In the genomic region with DNA sequence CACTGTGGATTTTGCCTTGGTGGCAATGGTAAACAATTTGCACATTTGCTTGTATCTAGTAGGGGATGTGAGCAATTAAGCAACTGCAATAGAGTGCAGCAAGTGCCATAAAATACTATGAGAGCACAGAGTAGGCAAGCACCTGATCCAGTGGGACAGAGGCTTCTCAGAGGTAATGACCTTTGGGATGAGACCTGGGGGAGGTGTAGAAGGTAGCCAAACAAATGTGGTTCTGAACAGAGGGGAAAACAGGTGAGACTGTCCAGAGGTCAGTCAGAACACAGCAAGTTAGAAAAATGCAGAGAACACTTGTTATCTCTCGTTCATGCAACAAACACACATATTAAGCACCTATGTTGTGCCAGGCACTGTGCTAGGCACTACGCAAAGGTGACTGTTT, we compare ENCODE assay signal across 21 cellular contexts. TPM values are rescaled to one million over a fixed set of nuclear protein-coding genes. Genes with fewer than 3 reads are reported as not detected.
DNase-seq lines count a peak whose midpoint lies in the region; ATAC-seq, FAIRE-seq and TF ChIP-seq lines count a peak whose summit lies in the region.
"Had no signal": no experiment of that assay in that cellular context is flagged by ENCODE, and none has a peak within 500 bp of the region (broad histone marks: within the 10 kb centered on the region; RNA-seq: fewer than 3 reads in every experiment).

No MANE protein-coding gene starts in this region.

- H3K27ac ChIP-seq in GM23338 (ENCODE audit: low read depth) (no peak overlapping the region), endodermal cell (ENCODE audit: low read depth, low read length) (no peak overlapping the region), liver (ENCODE audit: low read depth in 1 of 2, low read length in 2 of 2) (no peak overlapping the region), small intestine (ENCODE audit: low read depth in 1 of 2, low read length in 1 of 2) (no peak overlapping the region)
- H3K27ac ChIP-seq: HL-60 had no signal

- no peaks in the 10 kb centered on the region for H4K20me1 ChIP-seq in GM23338 (replicated peaks; ENCODE audit: insufficient read depth)

- no peak overlapping the region for H3K4me3 Mint-ChIP-seq in GM23338
- H3K4me3 Mint-ChIP-seq in endodermal cell, result no peak overlapping the region
- H3K4me3 Mint-ChIP-seq in activated CD8-positive, alpha-beta T cell treated with anti-CD3 and anti-CD28 coated beads for 36 hours, result no peak overlapping the region
- H3K4me3 Mint-ChIP-seq: B cell; CD4-positive, alpha-beta T cell had no signal

- peaks cover 34% of the 10 kb centered on the region for H3K4me1 Mint-ChIP-seq in GM23338
- H3K4me1 Mint-ChIP-seq in endodermal cell, result peaks cover 36% of the 10 kb centered on the region
- H3K4me1 Mint-ChIP-seq in activated CD8-positive, alpha-beta T cell treated with anti-CD3 and anti-CD28 coated beads for 36 hours (ENCODE audit: low read depth), result no peaks in the 10 kb centered on the region
- H3K4me1 Mint-ChIP-seq: B cell had no signal

- H3K27ac Mint-ChIP-seq in GM23338, result peak overlapping the region; percentile 72
- peak overlapping the region; percentile 45 for H3K27ac Mint-ChIP-seq in endodermal cell
- no peak overlapping the region for H3K27ac Mint-ChIP-seq in activated CD8-positive, alpha-beta T cell treated with anti-CD3 and anti-CD28 coated beads for 36 hours
- H3K27ac Mint-ChIP-seq: B cell; CD4-positive, alpha-beta T cell had no signal

- H3K36me3 ChIP-seq in GM23338 (ENCODE audit: insufficient read depth), result no peaks in the 10 kb centered on the region
- H3K36me3 ChIP-seq in endodermal cell (ENCODE audit: control insufficient read depth, insufficient read depth, low read length), result no peaks in the 10 kb centered on the region
- H3K36me3 ChIP-seq in liver (ENCODE audit: control insufficient read depth in 4 of 4, insufficient read depth in 3 of 4, low read depth in 1 of 4, low read length in 3 of 4), result no peaks in the 10 kb centered on the region
- no peaks in the 10 kb centered on the region for H3K36me3 ChIP-seq in small intestine (ENCODE audit: control insufficient read depth in 2 of 2, insufficient read depth in 2 of 2, low read length in 2 of 2)

- DNase-seq in GM23338 (ENCODE audit: low spot score) (no peak), endodermal cell (no peak), small intestine (no peak), AG08395 (ENCODE audit: low spot score) (no peak)
- DNase-seq in activated CD8-positive, alpha-beta T cell treated with anti-CD3 and anti-CD28 coated beads for 36 hours, result no peak
- DNase-seq: ACHN; C1 segment of cervical spinal cord; CD4-positive, alpha-beta T cell; DMS153; DMS79 treated with DMSO at 0.1 percent for 48 hours; EL; IMR-90; KBM-7 had no signal

- WGBS in endodermal cell (ENCODE audit: insufficient coverage in 1 of 2, insufficient read length in 1 of 2), 2 experiments, result 95% methylated on average over 2 of the region's 2 CpGs; no CpG with 5 or more reads in 1 of the 2 experiments
- 42% methylated on average over 2 of the region's 2 CpGs for WGBS in liver
- 68 to 85% (median 78%) methylated on average over 2 of the region's 2 CpGs for WGBS in small intestine, 3 donors

- H3K27me3 ChIP-seq in GM23338 (ENCODE audit: insufficient read depth) (no peaks in the 10 kb centered on the region), endodermal cell (ENCODE audit: control insufficient read depth, insufficient read depth, low read length, poor library complexity, severe bottlenecking) (no peaks in the 10 kb centered on the region), liver (ENCODE audit: control insufficient read depth in 4 of 4, insufficient read depth in 4 of 4, low read length in 3 of 4) (peaks cover 0 to 3% (median 0%) of the 10 kb centered on the region in 4 donors), small intestine (ENCODE audit: control insufficient read depth in 2 of 2, insufficient read depth in 2 of 2, low read length in 2 of 2) (no peaks in the 10 kb centered on the region)

- H3K36me3 Mint-ChIP-seq in GM23338 (ENCODE audit: low read depth), result no peaks in the 10 kb centered on the region
- H3K36me3 Mint-ChIP-seq in endodermal cell (ENCODE audit: low read depth), result peaks cover 5% of the 10 kb centered on the region
- no peaks in the 10 kb centered on the region for H3K36me3 Mint-ChIP-seq in activated CD8-positive, alpha-beta T cell treated with anti-CD3 and anti-CD28 coated beads for 36 hours (ENCODE audit: low read depth)

- H3K4me2 ChIP-seq in GM23338, result no peak overlapping the region

- H3K9me3 ChIP-seq in endodermal cell (ENCODE audit: control insufficient read depth, low read length) (no peaks in the 10 kb centered on the region), liver (ENCODE audit: control insufficient read depth in 4 of 4, low read length in 3 of 4) (no peaks in the 10 kb centered on the region), small intestine (ENCODE audit: control insufficient read depth, low read depth) (no peaks in the 10 kb centered on the region)

- peaks cover 2% of the 10 kb centered on the region for H3K27me3 Mint-ChIP-seq in GM23338 (ENCODE audit: insufficient read depth, low read depth, poor library complexity)
- H3K27me3 Mint-ChIP-seq in endodermal cell (ENCODE audit: insufficient read depth), result no peaks in the 10 kb centered on the region
- peaks cover 4% of the 10 kb centered on the region for H3K27me3 Mint-ChIP-seq in activated CD8-positive, alpha-beta T cell treated with anti-CD3 and anti-CD28 coated beads for 36 hours

- TF ChIP-seq CTCF in GM23338 (conservative IDR thresholded peaks at IDR 0.05; ENCODE audit: low read depth in 2 of 2) (no peak), endodermal cell (conservative IDR thresholded peaks at IDR 0.05) (no peak), liver (IDR thresholded peaks at IDR 0.05; ENCODE audit: low read depth, low read length, missing input control) (no peak)
- no peak for TF ChIP-seq CTCF in activated CD8-positive, alpha-beta T cell treated with anti-CD3 and anti-CD28 coated beads for 36 hours (IDR thresholded peaks at IDR 0.05)

- intact Hi-C loops in activated CD8-positive, alpha-beta T cell treated with anti-CD3 and anti-CD28 coated beads for 36 hours (cut with micrococcal nuclease), result no loop called here

- H2AFZ ChIP-seq in GM23338, result no peak overlapping the region

- H3K9me3 Mint-ChIP-seq in GM23338 (no peaks in the 10 kb centered on the region), endodermal cell (no peaks in the 10 kb centered on the region)
- H3K9me3 Mint-ChIP-seq in activated CD8-positive, alpha-beta T cell treated with anti-CD3 and anti-CD28 coated beads for 36 hours, result no peaks in the 10 kb centered on the region
- H3K9me3 Mint-ChIP-seq: CD4-positive, alpha-beta T cell had no signal

- H3K9ac ChIP-seq in endodermal cell (ENCODE audit: extremely low read depth, low read length, poor library complexity, severe bottlenecking), result no peak overlapping the region
- no peak overlapping the region for H3K9ac ChIP-seq in liver (ENCODE audit: low read depth in 1 of 2, low read length in 2 of 2)

- ATAC-seq in GM23338 (peak; percentile 23; the same call in 1 of the 3 replicates), GM19467 (IDR thresholded peaks at IDR 0.05; ENCODE audit: unreplicated experiment) (no peak)
- no peak for ATAC-seq in activated CD8-positive, alpha-beta T cell treated with anti-CD3 and anti-CD28 coated beads for 36 hours

- no peaks in the 10 kb centered on the region for H3K9me2 ChIP-seq in GM23338 (ENCODE audit: insufficient read depth)

- no peaks in the 10 kb centered on the region for H3F3A ChIP-seq in GM23338 (replicated peaks; ENCODE audit: low read depth)

- H3K4me1 ChIP-seq in GM23338 (ENCODE audit: insufficient read depth), result peaks cover 13% of the 10 kb centered on the region
- H3K4me1 ChIP-seq in endodermal cell (ENCODE audit: control insufficient read depth, insufficient read depth, low read length), result peaks cover 23% of the 10 kb centered on the region
- peaks cover 0 to 7% (median 3%) of the 10 kb centered on the region in 4 donors for H3K4me1 ChIP-seq in liver (ENCODE audit: control insufficient read depth in 4 of 4, insufficient read depth in 4 of 4, low read length in 3 of 4)
- no peaks in the 10 kb centered on the region for H3K4me1 ChIP-seq in small intestine (ENCODE audit: control insufficient read depth in 2 of 2, insufficient read depth in 1 of 2, low read depth in 1 of 2, low read length in 1 of 2)

- TF ChIP-seq RAD21 in liver (IDR thresholded peaks at IDR 0.05), result peak in 1 of 2 donors; percentile 14

- no peak overlapping the region for H3K4me3 ChIP-seq in GM23338
- no peak overlapping the region for H3K4me3 ChIP-seq in endodermal cell (ENCODE audit: low read length)
- no peak overlapping the region for H3K4me3 ChIP-seq in liver (ENCODE audit: low read depth in 1 of 3, low read length in 3 of 3)
- no peak overlapping the region for H3K4me3 ChIP-seq in small intestine (ENCODE audit: low read depth in 1 of 2, low read length in 2 of 2)

- no peak for FAIRE-seq in small intestine (lab: Jason Lieb, UNC)
- FAIRE-seq: D721Med, G401.6, GM19239, H54 had no signal

- CTCF ChIA-PET in activated CD8-positive, alpha-beta T cell treated with anti-CD3 and anti-CD28 coated beads for 36 hours (lab: Charles Lee), result no interaction called here

- POLR2A ChIA-PET in activated CD8-positive, alpha-beta T cell treated with anti-CD3 and anti-CD28 coated beads for 36 hours (lab: Charles Lee), result no interaction called here

- no peaks in the 10 kb centered on the region for H3K79me2 ChIP-seq in GM23338 (replicated peaks; ENCODE audit: insufficient read depth)

TF ChIP-seq in GM23338, 12 proteins besides CTCF, POLR2A, EP300 and RAD21:
- TF ChIP-seq ZNF114 (CRISPR knock-in tag; IDR thresholded peaks at IDR 0.05), result no peak

TF ChIP-seq in liver, 16 proteins besides CTCF, POLR2A, EP300 and RAD21 (continues in another document):
- TF ChIP-seq JUND (IDR thresholded peaks at IDR 0.05) (no peak), HNF4A (conservative IDR thresholded peaks at IDR 0.05) (peak; percentile 39 to 46), RXRA (IDR thresholded peaks at IDR 0.05) (peak; percentile 75 to 82), NR2F2 (IDR thresholded peaks at IDR 0.05) (no peak)

RNA-seq across cellular contexts. Expression of gene ANK2, which starts 21.4 kb away (rescaled TPM):
- total RNA-seq in GM23338 (2014; rRNA removed; shearing (Covaris generic)), result 23.8 and 40.4 TPM in 2 replicates
- polyA plus RNA-seq in GM23338 (2016; fragmentation: Nextera tagmentation; extraction: Ambion mirVana) (7.3 and 7.7 TPM in 2 replicates), liver (under 1 TPM; 0.32 to 0.44 TPM), small intestine (1 to 10 TPM in 2 of 3 donors, under 1 TPM in 1; 0.22 to 8.1 (median 3.2) TPM)
- total RNA-seq in endodermal cell (100 to 1,000 TPM in 1 of 2 donors, 10 to 100 TPM in 1; 70.0 to 124 TPM), liver (1 to 10 TPM; 1.6 to 2.2 TPM)
- polyA plus RNA-seq in endodermal cell (2013, experiment 1 of 2), result 25.6 TPM
- polyA plus RNA-seq in endodermal cell (2013, experiment 2 of 2), result 26.7 TPM
- total RNA-seq in activated CD8-positive, alpha-beta T cell treated with anti-CD3 and anti-CD28 coated beads for 36 hours, result 1 to 10 TPM; 1.7 to 3.2 TPM
